ENCODE assay signal across 15 cellular contexts in genomic region chr4:183747931-183748664, GRCh38.
DNase-seq lines count a peak whose midpoint lies in the region; ATAC-seq, FAIRE-seq and TF ChIP-seq lines count a peak whose summit lies in the region.
"Had no signal": no experiment of that assay in that cellular context is flagged by ENCODE, and none has a peak within 500 bp of the region (broad histone marks: within the 10 kb centered on the region; RNA-seq: fewer than 3 reads in every experiment).

No MANE protein-coding gene starts in this region.

- H3K27ac Mint-ChIP-seq in mesothelial cell of epicardium: peak overlapping the region; percentile 92
- H3K27ac Mint-ChIP-seq: activated naive CD8-positive, alpha-beta T cell treated with anti-CD3 and anti-CD28 coated beads for 36 hours; H9; stimulated activated effector memory CD8-positive, alpha-beta T cell treated with anti-CD3 and anti-CD28 coated beads, Interleukin-12 subunit alpha, Interleukin-12 subunit beta, amount 100 ng/mL, for 72 hours had no signal

- H3K4me1 Mint-ChIP-seq in mesothelial cell of epicardium: peaks cover 21% of the 10 kb centered on the region
- H3K4me1 Mint-ChIP-seq: activated naive CD8-positive, alpha-beta T cell treated with anti-CD3 and anti-CD28 coated beads for 36 hours; stimulated activated effector memory CD8-positive, alpha-beta T cell treated with anti-CD3 and anti-CD28 coated beads, Interleukin-12 subunit alpha, Interleukin-12 subunit beta, amount 100 ng/mL, for 72 hours had no signal

- FAIRE-seq in bronchial epithelial cell (lab: Jason Lieb, UNC): peak; percentile 68
- FAIRE-seq in urothelium cell line (lab: Jason Lieb, UNC): peak; percentile 74
- FAIRE-seq: TTC549 had no signal

- DNase-seq in heart left ventricle: no peak
- DNase-seq in left ventricle myocardium inferior: no peak
- no peak for DNase-seq in bronchial epithelial cell (ENCODE audit: low read depth)
- DNase-seq in mesothelial cell of epicardium (ENCODE audit: low spot score in 2 of 2, unreplicated experiment in 2 of 2): no peak
- DNase-seq in urothelium cell line (ENCODE audit: low spot score): peak; percentile 40
- DNase-seq in SHP77 (lab: John Stamatoyannopoulos, UW): no peak
- no peak for DNase-seq in activated CD8-positive, alpha-beta memory T cell treated with anti-CD3 and anti-CD28 coated beads for 24 hours
- DNase-seq: activated naive CD8-positive, alpha-beta T cell treated with anti-CD3 and anti-CD28 coated beads for 36 hours; cortex of kidney; H9; NCI-H526 treated with DMSO at 0.1 percent for 48 hours had no signal

- whole genome bisulfite sequencing in heart left ventricle, 4 donors: 46 to 62% (median 47%) methylated on average over 6 of the region's 6 CpGs

- no peak for TF ChIP-seq CTCF in heart left ventricle (IDR thresholded peaks at IDR 0.05)
- no peak for TF ChIP-seq CTCF in left ventricle myocardium inferior (IDR thresholded peaks at IDR 0.05; ENCODE audit: borderline replicate concordance)
- no peak for TF ChIP-seq CTCF in bronchial epithelial cell (IDR thresholded peaks at IDR 0.05; ENCODE audit: insufficient read depth, low read length, severe bottlenecking)
- TF ChIP-seq CTCF in mesothelial cell of epicardium (IDR thresholded peaks at IDR 0.05; ENCODE audit: unreplicated experiment): no peak

- ATAC-seq in heart left ventricle (peak in 3 of 4 donors; percentile 42 to 52 (median 43)), HG03439 (IDR thresholded peaks at IDR 0.05; ENCODE audit: unreplicated experiment) (no peak)
- ATAC-seq: stimulated activated effector memory CD8-positive, alpha-beta T cell treated with anti-CD3 and anti-CD28 coated beads, Interleukin-12 subunit alpha, Interleukin-12 subunit beta, amount 100 ng/mL, for 72 hours had no signal

- intact Hi-C loops in heart left ventricle (cut with DNase I): no loop called here
- intact Hi-C loops in left ventricle myocardium inferior (cut with micrococcal nuclease): no loop called here

- no peak overlapping the region for H3K27ac ChIP-seq in heart left ventricle
- no peak overlapping the region for H3K27ac ChIP-seq in left ventricle myocardium inferior (replicated peaks)
- H3K27ac ChIP-seq: neutrophil had no signal

- H3K36me3 ChIP-seq in heart left ventricle (no peaks in the 10 kb centered on the region), left ventricle myocardium inferior (no peaks in the 10 kb centered on the region), bronchial epithelial cell (ENCODE audit: control insufficient read depth, insufficient read depth, low read length) (no peaks in the 10 kb centered on the region)
- H3K36me3 ChIP-seq: neutrophil had no signal

- H3K4me1 ChIP-seq in heart left ventricle (peaks cover 0 to 9% (median 0%) of the 10 kb centered on the region in 12 donors), left ventricle myocardium inferior (peaks cover 9% of the 10 kb centered on the region)

- no peaks in the 10 kb centered on the region for H3K36me3 Mint-ChIP-seq in mesothelial cell of epicardium
- H3K36me3 Mint-ChIP-seq: activated naive CD8-positive, alpha-beta T cell treated with anti-CD3 and anti-CD28 coated beads for 36 hours; stimulated activated effector memory CD8-positive, alpha-beta T cell treated with anti-CD3 and anti-CD28 coated beads, Interleukin-12 subunit alpha, Interleukin-12 subunit beta, amount 100 ng/mL, for 72 hours had no signal

- peaks cover 26% of the 10 kb centered on the region for H3K9me3 Mint-ChIP-seq in mesothelial cell of epicardium
- H3K9me3 Mint-ChIP-seq: activated naive CD8-positive, alpha-beta T cell treated with anti-CD3 and anti-CD28 coated beads for 36 hours; stimulated activated effector memory CD8-positive, alpha-beta T cell treated with anti-CD3 and anti-CD28 coated beads, Interleukin-12 subunit alpha, Interleukin-12 subunit beta, amount 100 ng/mL, for 72 hours had no signal

- H3K27me3 Mint-ChIP-seq in mesothelial cell of epicardium (ENCODE audit: low read depth): no peaks in the 10 kb centered on the region

- H3K9me3 ChIP-seq in heart left ventricle (peaks cover 0 to 4% (median 0%) of the 10 kb centered on the region in 12 donors), left ventricle myocardium inferior (replicated peaks) (peaks cover 6% of the 10 kb centered on the region)
- H3K9me3 ChIP-seq: neutrophil had no signal

- H3K27me3 ChIP-seq in heart left ventricle (no peaks in the 10 kb centered on the region), left ventricle myocardium inferior (ENCODE audit: low read depth) (no peaks in the 10 kb centered on the region), bronchial epithelial cell (ENCODE audit: control insufficient read depth, insufficient read depth, low read length) (no peaks in the 10 kb centered on the region)
- H3K27me3 ChIP-seq: neutrophil had no signal

- no peak for TF ChIP-seq POLR2A in heart left ventricle (IDR thresholded peaks at IDR 0.05)

- H3K4me3 Mint-ChIP-seq in mesothelial cell of epicardium: no peak overlapping the region
- H3K4me3 Mint-ChIP-seq: activated naive CD8-positive, alpha-beta T cell treated with anti-CD3 and anti-CD28 coated beads for 36 hours; H9; stimulated activated effector memory CD8-positive, alpha-beta T cell treated with anti-CD3 and anti-CD28 coated beads, Interleukin-12 subunit alpha, Interleukin-12 subunit beta, amount 100 ng/mL, for 72 hours had no signal

- no peak overlapping the region for H3K4me3 ChIP-seq in heart left ventricle
- no peak overlapping the region for H3K4me3 ChIP-seq in left ventricle myocardium inferior
- no peak overlapping the region for H3K4me3 ChIP-seq in bronchial epithelial cell (ENCODE audit: low read depth, low read length)
